In genomic region chr20:36672991-36673390, GRCh38 we compare ENCODE assay signal across 11 cellular contexts. TPM values are rescaled to one million over a fixed set of nuclear protein-coding genes. Genes with fewer than 3 reads are reported as not detected.
"Had no signal": no experiment of that assay in that cellular context is flagged by ENCODE, and none has a peak within 500 bp of the region (broad histone marks: within the 10 kb centered on the region; RNA-seq: fewer than 3 reads in every experiment).

No MANE protein-coding gene starts in this region.

- DNase-seq: GM23248, GOT3, H7, HFFc6 had no signal

- H3K4me1 ChIP-seq: HAP-1 had no signal

- H3K9me3 ChIP-seq: HAP-1 had no signal

- H2AFZ ChIP-seq: GM23248 had no signal

- H3K4me3 ChIP-seq: GM23248, HAP-1, K562 had no signal

- H3K27ac ChIP-seq: GM23248, HL-60 had no signal

- H3K9ac ChIP-seq: GM23248 had no signal

- H3K36me3 ChIP-seq: HAP-1 had no signal

- ATAC-seq: HCT116, HepG2, K562 had no signal

RNA-seq across cellular contexts. Expression of gene SLA2, which starts 27.0 kb away (rescaled TPM):
- total RNA-seq: GM23248, H4, HFFc6, HT1080 had no signal
- polyA plus RNA-seq: GM23248, K562 had no signal
